ENCODE assay signal across 9 cellular contexts in genomic region chr3:48655586-48655985, GRCh38. TPM values are rescaled to one million over a fixed set of nuclear protein-coding genes. Genes with fewer than 3 reads are reported as not detected.
DNase-seq lines count a peak whose midpoint lies in the region; ATAC-seq, FAIRE-seq and TF ChIP-seq lines count a peak whose summit lies in the region.
"Had no signal": no experiment of that assay in that cellular context is flagged by ENCODE, and none has a peak within 500 bp of the region (broad histone marks: within the 10 kb centered on the region; RNA-seq: fewer than 3 reads in every experiment).

No MANE protein-coding gene starts in this region.

- intact Hi-C loops in transverse colon (cut with DNase I; ENCODE audit: low total_unique reads), result no loop called here

- no peaks in the 10 kb centered on the region for H3K9me3 Mint-ChIP-seq in activated CD8-positive, alpha-beta memory T cell treated with anti-CD3 and anti-CD28 coated beads, Interleukin-2, amount 10 ng/mL, durations not matched to agents 7 days and 5 days (ENCODE audit: low read depth)
- H3K9me3 Mint-ChIP-seq in nephron, result peaks cover 3% of the 10 kb centered on the region

- H3K27ac ChIP-seq in brain microvascular endothelial cell, result no peak overlapping the region
- peak overlapping the region; percentile 66 to 77 (median 68) for H3K27ac ChIP-seq in transverse colon

- peak overlapping the region; percentile 87 for H3K27ac Mint-ChIP-seq in activated CD8-positive, alpha-beta memory T cell treated with anti-CD3 and anti-CD28 coated beads, Interleukin-2, amount 10 ng/mL, durations not matched to agents 7 days and 5 days
- no peak overlapping the region for H3K27ac Mint-ChIP-seq in nephron

- peak; percentile 47 for ATAC-seq in activated CD8-positive, alpha-beta memory T cell treated with anti-CD3 and anti-CD28 coated beads, Interleukin-2, amount 10 ng/mL, durations not matched to agents 7 days and 5 days
- no peak for ATAC-seq in HG03354 (IDR thresholded peaks at IDR 0.05; ENCODE audit: poor library complexity, severe bottlenecking, unreplicated experiment)

- H3K27me3 ChIP-seq in brain microvascular endothelial cell (replicated peaks) (no peaks in the 10 kb centered on the region), transverse colon (no peaks in the 10 kb centered on the region)

- peaks cover 7% of the 10 kb centered on the region for H3K36me3 Mint-ChIP-seq in activated CD8-positive, alpha-beta memory T cell treated with anti-CD3 and anti-CD28 coated beads, Interleukin-2, amount 10 ng/mL, durations not matched to agents 7 days and 5 days
- H3K36me3 Mint-ChIP-seq in nephron (ENCODE audit: low read depth), result peaks cover 6% of the 10 kb centered on the region

- peak; percentile 86 for DNase-seq in activated CD8-positive, alpha-beta memory T cell treated with anti-CD3 and anti-CD28 coated beads, Interleukin-2, amount 10 ng/mL, durations not matched to agents 7 days and 5 days
- DNase-seq in activated CD8-positive, alpha-beta memory T cell treated with anti-CD3 and anti-CD28 coated beads for 24 hours, result no peak
- DNase-seq in brain microvascular endothelial cell (no peak), transverse colon (no peak), NCI-H1436 treated with DMSO at 0.1 percent for 48 hours (lab: John Stamatoyannopoulos, UW) (no peak), H54 (ENCODE audit: insufficient read length, low spot score) (no peak)

- TF ChIP-seq EP300 in transverse colon (IDR thresholded peaks at IDR 0.05; ENCODE audit: low read depth), result no peak

- no peaks in the 10 kb centered on the region for H3K36me3 ChIP-seq in brain microvascular endothelial cell (replicated peaks)
- no peaks in the 10 kb centered on the region for H3K36me3 ChIP-seq in transverse colon

- TF ChIP-seq POLR2A in transverse colon (IDR thresholded peaks at IDR 0.05), result no peak
- TF ChIP-seq POLR2A in H54 (IDR thresholded peaks at IDR 0.05; ENCODE audit: low read depth, low read length), result no peak

- WGBS in transverse colon (ENCODE audit: low coverage in 1 of 2), 2 donors, result 40 to 53% methylated on average over 3 to 26 of the region's 27 CpGs

- H3K27me3 Mint-ChIP-seq in activated CD8-positive, alpha-beta memory T cell treated with anti-CD3 and anti-CD28 coated beads, Interleukin-2, amount 10 ng/mL, durations not matched to agents 7 days and 5 days, result no peaks in the 10 kb centered on the region
- peaks cover 23% of the 10 kb centered on the region for H3K27me3 Mint-ChIP-seq in nephron (ENCODE audit: low read depth)

- TF ChIP-seq CTCF in brain microvascular endothelial cell (IDR thresholded peaks at IDR 0.05; ENCODE audit: low read depth, low read length, missing control alignments) (no peak), nephron (IDR thresholded peaks at IDR 0.05; ENCODE audit: unreplicated experiment in 3 of 3) (no peak), transverse colon (IDR thresholded peaks at IDR 0.05) (no peak)

- H3K4me3 ChIP-seq in brain microvascular endothelial cell (ENCODE audit: low read depth, low read length) (peak overlapping the region; percentile 45), transverse colon (peak overlapping the region; percentile 32 to 71 (median 58))

- no peaks in the 10 kb centered on the region for H3K9me3 ChIP-seq in transverse colon

- peaks cover 0 to 14% (median 6%) of the 10 kb centered on the region in 4 donors for H3K4me1 ChIP-seq in transverse colon

- H3K4me1 Mint-ChIP-seq in activated CD8-positive, alpha-beta memory T cell treated with anti-CD3 and anti-CD28 coated beads, Interleukin-2, amount 10 ng/mL, durations not matched to agents 7 days and 5 days, result peaks cover 28% of the 10 kb centered on the region
- no peaks in the 10 kb centered on the region for H3K4me1 Mint-ChIP-seq in nephron

- CTCF ChIA-PET in activated CD8-positive, alpha-beta memory T cell treated with anti-CD3 and anti-CD28 coated beads, Interleukin-2, amount 10 ng/mL, durations not matched to agents 7 days and 5 days (lab: Charles Lee), result interaction anchor here (1.3 to 2.0 kb wide), 3 partner anchors 20 to 220 kb away, joined by 4 to 7 read pairs (median 5); partner anchors contain the start of genes PFKFB4 and SLC26A6

- in situ Hi-C loops in brain microvascular endothelial cell (cut with HindIII; ENCODE audit: low pct_ligation_motif_present, low sequenced_read_pairs) (no loop called here), transverse colon (cut with MboI; ENCODE audit: low pct_ligation_motif_present in 1 of 4, low pct_unique_long_range_greater_than_20kb in 1 of 4, low sequenced_read_pairs in 3 of 4) (no loop called here)

- FAIRE-seq in H54 (lab: Jason Lieb, UNC), result no peak

- H3K4me3 Mint-ChIP-seq in activated CD8-positive, alpha-beta memory T cell treated with anti-CD3 and anti-CD28 coated beads, Interleukin-2, amount 10 ng/mL, durations not matched to agents 7 days and 5 days, result peak overlapping the region; percentile 75
- H3K4me3 Mint-ChIP-seq in nephron, result peak overlapping the region; percentile 43 to 78 (median 65)

RNA-seq across cellular contexts. Expression of gene CELSR3, which starts 7.1 kb away (rescaled TPM):
- 10 to 100 TPM; 20.9 to 24.0 TPM for total RNA-seq in activated CD8-positive, alpha-beta memory T cell treated with anti-CD3 and anti-CD28 coated beads, Interleukin-2, amount 10 ng/mL, durations not matched to agents 7 days and 5 days
- total RNA-seq in transverse colon, result 10 to 100 TPM in 1 of 4 donors, 1 to 10 TPM in 3; 1.2 to 15.0 (median 3.9) TPM

RNA-seq across cellular contexts. Expression of gene SLC26A6, which starts 20.3 kb away (rescaled TPM):
- 10 to 100 TPM; 44.9 to 59.0 TPM for total RNA-seq in activated CD8-positive, alpha-beta memory T cell treated with anti-CD3 and anti-CD28 coated beads, Interleukin-2, amount 10 ng/mL, durations not matched to agents 7 days and 5 days
- 100 to 1,000 TPM; 134 to 282 (median 193) TPM for total RNA-seq in transverse colon

RNA-seq across cellular contexts. Expression of gene NCKIPSD, which starts 30.1 kb away (rescaled TPM):
- 10 to 100 TPM; 33.4 to 43.0 TPM for total RNA-seq in activated CD8-positive, alpha-beta memory T cell treated with anti-CD3 and anti-CD28 coated beads, Interleukin-2, amount 10 ng/mL, durations not matched to agents 7 days and 5 days
- 10 to 100 TPM; 42.3 to 74.6 (median 49.2) TPM for total RNA-seq in transverse colon

RNA-seq across cellular contexts. Expression of gene TMEM89, which starts 34.0 kb away (rescaled TPM):
- under 1 TPM in 1 of 2 experiments, not detected in 1; 0.73 TPM for total RNA-seq in activated CD8-positive, alpha-beta memory T cell treated with anti-CD3 and anti-CD28 coated beads, Interleukin-2, amount 10 ng/mL, durations not matched to agents 7 days and 5 days
- total RNA-seq in transverse colon, result 10 to 100 TPM in 1 of 4 donors, not detected in 3; 13.1 TPM
- total RNA-seq: LHCN-M2 had no signal

RNA-seq across cellular contexts. Expression of gene UQCRC1, which starts 46.1 kb away (rescaled TPM):
- 100 to 1,000 TPM; 201 to 220 TPM for total RNA-seq in activated CD8-positive, alpha-beta memory T cell treated with anti-CD3 and anti-CD28 coated beads, Interleukin-2, amount 10 ng/mL, durations not matched to agents 7 days and 5 days
- total RNA-seq in transverse colon, result 100 to 1,000 TPM; 579 to 974 (median 655) TPM
